ENCODE assay signal across 8 cellular contexts in genomic region chr15:82045892-82046667, GRCh38. TPM values are rescaled to one million over a fixed set of nuclear protein-coding genes. Genes with fewer than 3 reads are reported as not detected.
DNase-seq lines count a peak whose midpoint lies in the region; ATAC-seq and TF ChIP-seq lines count a peak whose summit lies in the region.

Gene MEX3B, minus strand, starts transcription at chr15:82046018. Its CDS starts 313 bp downstream, at chr15:82045705.

- no peak for TF ChIP-seq POLR2A in prostate gland (IDR thresholded peaks at IDR 0.05)

- H3K4me3 ChIP-seq in prostate gland: peak within 1 kb of the TSS; percentile 65 to 79

- H3K27me3 ChIP-seq in prostate gland (replicated peaks; ENCODE audit: insufficient read depth): no peaks in the 10 kb centered on the region

- H3K27ac ChIP-seq in prostate gland: peak within 1 kb of the TSS; percentile 87 to 91

- no peaks in the 10 kb centered on the region for H3K4me1 ChIP-seq in prostate gland (replicated peaks)

- intact Hi-C loops in left ventricle myocardium superior (cut with micrococcal nuclease) (loop anchor here (10.0 kb wide), 1 partner anchor 571 kb away; no protein-coding TSS in a partner anchor), prostate gland (cut with DNase I) (loop anchor here (5.0 to 10.0 kb wide), 5 partner anchors 81 to 731 kb away; no protein-coding TSS in a partner anchor)

- no peaks in the 10 kb centered on the region for H3K9me3 ChIP-seq in prostate gland

- in situ Hi-C loops in GM13976 (cut with MboI; ENCODE audit: low sequenced_read_pairs, unreplicated experiment): no loop called here

- ATAC-seq in HG02943 (IDR thresholded peaks at IDR 0.05; ENCODE audit: low read depth, unreplicated experiment) (peak; percentile 59), left ventricle myocardium superior (peak; percentile 87)

- no peak for TF ChIP-seq CTCF in GM13976 (IDR thresholded peaks at IDR 0.05; ENCODE audit: borderline replicate concordance, control extremely low read depth, extremely low read depth, insufficient read depth, missing control alignments)
- TF ChIP-seq CTCF in prostate gland (IDR thresholded peaks at IDR 0.05): no peak

- 0% methylated on average over 65 of the region's 68 CpGs for WGBS in prostate gland

- DNase-seq in GM13976 (ENCODE audit: low spot score) (peak; percentile 95), NCI-H1694 treated with DMSO at 0.1 percent for 48 hours (lab: John Stamatoyannopoulos, UW) (peak; percentile 83), T-helper 2 cell (peak; percentile 59 to 97 (median 82)), anterior cingulate cortex (lab: John Stamatoyannopoulos, UW) (peak; percentile 56 to 98 (median 94)), left ventricle myocardium superior (peak; percentile 98), prostate gland (ENCODE audit: low spot score) (peak; percentile 89), ureter (ENCODE audit: low spot score) (peak; percentile 89)

- no peaks in the 10 kb centered on the region for H3K36me3 ChIP-seq in prostate gland

RNA-seq across cellular contexts. Expression of gene MEX3B, which starts in this region (rescaled TPM):
- total RNA-seq in left ventricle myocardium superior (3.6 TPM), prostate gland (10 to 100 TPM in 1 of 2 donors, under 1 TPM in 1; 0.73 to 47.6 TPM), ureter (0.55 TPM)

Comparison
In these comparisons a context has a peak if more than half of its experiments do, and no peak if none do; other contexts are left out.
1. Peak in every context shown above with its lines: DNase-seq, ATAC-seq, H3K4me3 ChIP-seq and H3K27ac ChIP-seq.
2. Peak in DNase-seq in ureter; RNA of the gene not detected or under 1 TPM.